ENCODE assay signal across 8 cellular contexts in the genomic region with DNA sequence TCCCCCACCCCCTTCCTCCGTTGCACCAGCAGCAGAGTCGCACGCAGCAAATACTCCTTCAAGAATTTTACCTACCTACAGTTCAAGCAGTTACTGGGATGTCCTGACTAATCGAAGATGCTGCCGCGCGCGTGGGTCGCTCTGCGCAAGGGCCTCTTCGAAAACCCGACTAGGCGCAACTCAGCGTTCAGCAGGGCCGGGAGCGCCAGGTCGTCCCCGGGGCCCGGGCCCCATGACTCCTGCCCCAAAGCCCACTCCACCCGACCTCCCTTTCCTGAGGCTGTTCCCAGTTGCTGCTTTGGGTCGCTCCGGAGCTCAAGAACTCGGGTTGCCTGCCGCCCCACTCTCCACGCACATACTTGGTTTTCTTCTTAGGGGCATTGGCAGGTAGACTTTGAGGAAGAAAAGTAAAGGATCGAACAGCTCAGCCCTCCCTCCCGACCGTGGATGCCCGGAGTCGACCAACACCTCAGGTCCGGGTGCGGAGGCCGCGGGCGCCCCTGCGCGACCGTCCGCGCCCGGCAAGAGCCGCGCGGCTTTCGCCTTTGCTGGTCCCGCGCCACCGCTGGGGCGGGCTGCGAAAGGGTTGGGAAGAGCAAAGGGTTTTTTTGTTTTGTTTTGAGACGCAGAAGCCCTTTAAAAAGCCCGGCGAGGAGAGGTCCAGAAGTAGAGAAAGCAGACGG. TPM values are rescaled to one million over a fixed set of nuclear protein-coding genes. Genes with fewer than 3 reads are reported as not detected.
DNase-seq lines count a peak whose midpoint lies in the region; ATAC-seq and TF ChIP-seq lines count a peak whose summit lies in the region.

No MANE protein-coding gene starts in this region.

- H2BK12ac ChIP-seq in trophoblast cell (ENCODE audit: low read length) = no peak overlapping the region

- H2AFZ ChIP-seq in trophoblast cell (ENCODE audit: insufficient read depth, low read length, poor library complexity) = no peak overlapping the region

- H4K12ac ChIP-seq in trophoblast cell (ENCODE audit: low read depth, low read length) = no peak overlapping the region

- peaks cover 14% of the 10 kb centered on the region for H3K79me2 ChIP-seq in trophoblast cell (ENCODE audit: control insufficient read depth, insufficient read depth, low read length, poor library complexity)

- H3K4me2 ChIP-seq in trophoblast cell (ENCODE audit: low read length) = peak overlapping the region; percentile 86

- no CpG with 5 or more reads among the region's 54 CpGs for WGBS in trophoblast cell (ENCODE audit: extremely low coverage, insufficient coverage, insufficient read length)

- H3K18ac ChIP-seq in trophoblast cell (ENCODE audit: low read length) = peak overlapping the region; percentile 10

- no peaks in the 10 kb centered on the region for H3K9me3 ChIP-seq in SK-N-MC (ENCODE audit: low read depth, low read length)
- no peaks in the 10 kb centered on the region for H3K9me3 ChIP-seq in trophoblast cell (ENCODE audit: insufficient read depth, low read depth, low read length)

- no peak overlapping the region for H2BK120ac ChIP-seq in trophoblast cell (ENCODE audit: insufficient read depth, low read length, poor library complexity)

- H3K9ac ChIP-seq in SK-N-MC (ENCODE audit: insufficient read length) (no peak overlapping the region), trophoblast cell (ENCODE audit: low read length) (peak overlapping the region; percentile 72)

- H3K4ac ChIP-seq in trophoblast cell (ENCODE audit: low read depth, low read length) = peak overlapping the region; percentile 25

- peak overlapping the region; percentile 17 for H4K91ac ChIP-seq in trophoblast cell (ENCODE audit: low read depth, low read length)

- no peaks in the 10 kb centered on the region for H3K27me3 ChIP-seq in trophoblast cell (ENCODE audit: insufficient read depth, low read length)

- no peak overlapping the region for H3K23ac ChIP-seq in trophoblast cell (ENCODE audit: low read length)

- no peak for TF ChIP-seq CTCF in fibroblast of the aortic adventitia (IDR thresholded peaks at IDR 0.05; ENCODE audit: insufficient read depth, low read length)

- peaks cover 38% of the 10 kb centered on the region for H3K79me1 ChIP-seq in trophoblast cell (ENCODE audit: low read length)

- H2BK5ac ChIP-seq in trophoblast cell (ENCODE audit: low read depth, low read length, poor library complexity) = no peak overlapping the region

- ATAC-seq in GM21737 (IDR thresholded peaks at IDR 0.05; ENCODE audit: unreplicated experiment) = no peak

- H3K36me3 ChIP-seq in SK-N-MC (ENCODE audit: insufficient read depth, low read length) (no peaks in the 10 kb centered on the region), trophoblast cell (ENCODE audit: control insufficient read depth in 1 of 2, insufficient read depth in 2 of 2, low read length in 2 of 2) (peaks cover 9 to 13% of the 10 kb centered on the region in 2 experiments)

- no peak overlapping the region for H4K8ac ChIP-seq in trophoblast cell (ENCODE audit: low read depth, low read length)

- peak overlapping the region; percentile 2 for H3K14ac ChIP-seq in trophoblast cell (ENCODE audit: low read length)

- no peak overlapping the region for H3K27ac ChIP-seq in SK-N-MC
- no peak overlapping the region for H3K27ac ChIP-seq in trophoblast cell (ENCODE audit: low read depth, low read length)

- no peak overlapping the region for H2AK5ac ChIP-seq in trophoblast cell (ENCODE audit: low read length)

- DNase-seq in DMS79 treated with DMSO at 0.1 percent for 48 hours (lab: John Stamatoyannopoulos, UW) (peak; percentile 55), DMS79 (lab: John Stamatoyannopoulos, UW) (no peak), SK-N-MC (ENCODE audit: low read depth, low spot score) (no peak), fibroblast of the aortic adventitia (ENCODE audit: low read depth) (peak; percentile 44), trophoblast cell (peak in 1 of 2 donors; percentile 26), OCI-M1 (lab: John Stamatoyannopoulos, UW) (no peak), NCI-H1417 (lab: John Stamatoyannopoulos, UW) (no peak)

- peaks cover 11 to 28% of the 10 kb centered on the region in 2 experiments for H3K4me1 ChIP-seq in trophoblast cell (ENCODE audit: control insufficient read depth in 1 of 2, insufficient read depth in 2 of 2, low read length in 2 of 2)

- peak overlapping the region; percentile 77 for H3K4me3 ChIP-seq in SK-N-MC
- peak overlapping the region; percentile 70 for H3K4me3 ChIP-seq in fibroblast of the aortic adventitia (ENCODE audit: low read depth, low read length)
- peak overlapping the region; percentile 80 for H3K4me3 ChIP-seq in trophoblast cell (ENCODE audit: low read depth, low read length)

RNA-seq across cellular contexts. Expression of gene BMP4, which starts 1.9 kb away (rescaled TPM):
- total RNA-seq in fibroblast of the aortic adventitia (ENCODE audit: low replicate concordance) = 14.4 and 23.8 TPM in 2 replicates
- polyA plus RNA-seq in trophoblast cell (2013) = 16.6 and 17.9 TPM in 2 replicates

Comparison
In these comparisons a context has a peak if more than half of its experiments do, and no peak if none do; other contexts are left out.
1. DNase-seq: peak in DMS79 treated with DMSO at 0.1 percent for 48 hours (single experiment) and fibroblast of the aortic adventitia (single experiment); none in DMS79 (single experiment), SK-N-MC (single experiment), OCI-M1 (single experiment) and NCI-H1417 (0 of 3).
2. Peak in every context shown above with its lines, with median percentiles within 50 percentile points of each other: H3K4me3 ChIP-seq.